ENCODE assay signal across 10 cellular contexts in genomic region chr14:75430526-75430925, GRCh38. TPM values are rescaled to one million over a fixed set of nuclear protein-coding genes. Genes with fewer than 3 reads are reported as not detected.
DNase-seq lines count a peak whose midpoint lies in the region; ATAC-seq and TF ChIP-seq lines count a peak whose summit lies in the region.
"Had no signal": no experiment of that assay in that cellular context is flagged by ENCODE, and none has a peak within 500 bp of the region (broad histone marks: within the 10 kb centered on the region; RNA-seq: fewer than 3 reads in every experiment).

No MANE protein-coding gene starts in this region.

- peak overlapping the region; percentile 8 for H3K9ac ChIP-seq in skeletal muscle satellite cell (ENCODE audit: low read depth, low read length)
- H3K9ac ChIP-seq: KMS-11 had no signal

- H3K9me3 ChIP-seq in hepatocyte (ENCODE audit: low read depth): no peaks in the 10 kb centered on the region
- H3K9me3 ChIP-seq in skeletal muscle satellite cell (replicated peaks; ENCODE audit: low read length): no peaks in the 10 kb centered on the region

- peak overlapping the region; percentile 87; the same call in 1 of the 2 replicates for H3K4me3 ChIP-seq in GM23338
- H3K4me3 ChIP-seq in astrocyte of the spinal cord (ENCODE audit: low read depth, low read length): peak overlapping the region; percentile 13
- H3K4me3 ChIP-seq in hepatocyte: no peak overlapping the region
- peak overlapping the region; percentile 56 for H3K4me3 ChIP-seq in skeletal muscle satellite cell (ENCODE audit: low read length)

- no peaks in the 10 kb centered on the region for H3K9me3 Mint-ChIP-seq in GM23338

- H3K36me3 Mint-ChIP-seq in GM23338 (ENCODE audit: low read depth): peaks cover 38% of the 10 kb centered on the region

- no peak overlapping the region for H2AFZ ChIP-seq in GM23338
- no peak overlapping the region for H2AFZ ChIP-seq in hepatocyte

- H3K27ac Mint-ChIP-seq in GM23338: peak overlapping the region; percentile 78; the same call in 1 of the 2 replicates

- no peak for TF ChIP-seq CTCF in GM23338 (conservative IDR thresholded peaks at IDR 0.05; ENCODE audit: low read depth in 2 of 2)
- no peak for TF ChIP-seq CTCF in astrocyte of the spinal cord (IDR thresholded peaks at IDR 0.05; ENCODE audit: low read depth, low read length)
- TF ChIP-seq CTCF in hepatocyte (IDR thresholded peaks at IDR 0.05; ENCODE audit: poor library complexity): no peak

- peaks cover 41% of the 10 kb centered on the region for H3K4me1 Mint-ChIP-seq in GM23338

- H3K27me3 ChIP-seq in GM23338 (ENCODE audit: insufficient read depth) (peaks cover 19% of the 10 kb centered on the region), hepatocyte (no peaks in the 10 kb centered on the region), skeletal muscle satellite cell (ENCODE audit: control insufficient read depth, insufficient read depth, low read length) (no peaks in the 10 kb centered on the region)

- in situ Hi-C loops in astrocyte of the spinal cord (cut with HindIII; ENCODE audit: low sequenced_read_pairs): no loop called here

- H3K9me2 ChIP-seq in GM23338 (ENCODE audit: insufficient read depth): no peaks in the 10 kb centered on the region
- H3K9me2 ChIP-seq in hepatocyte (replicated peaks; ENCODE audit: insufficient read depth): no peaks in the 10 kb centered on the region

- H3K4me1 ChIP-seq in GM23338 (ENCODE audit: insufficient read depth): peaks cover 25% of the 10 kb centered on the region
- peaks cover 53% of the 10 kb centered on the region for H3K4me1 ChIP-seq in hepatocyte (ENCODE audit: insufficient read depth)
- H3K4me1 ChIP-seq in skeletal muscle satellite cell (ENCODE audit: control insufficient read depth, insufficient read depth, low read length): peaks cover 41% of the 10 kb centered on the region

- no peak overlapping the region for H3K4me3 Mint-ChIP-seq in GM23338

- H3F3A ChIP-seq in GM23338 (replicated peaks; ENCODE audit: low read depth): no peaks in the 10 kb centered on the region; the same call in none of the 2 replicates

- H3K27ac ChIP-seq in GM23338 (ENCODE audit: low read depth) (no peak overlapping the region), hepatocyte (peak overlapping the region; percentile 45)
- H3K27ac ChIP-seq: KMS-11 had no signal

- H3K4me2 ChIP-seq in GM23338: peak overlapping the region; percentile 93
- H3K4me2 ChIP-seq in hepatocyte: peak overlapping the region; percentile 87
- peak overlapping the region; percentile 77 for H3K4me2 ChIP-seq in skeletal muscle satellite cell (ENCODE audit: low read length)
- H3K4me2 ChIP-seq: KMS-11 had no signal

- WGBS in hepatocyte (ENCODE audit: low lambda C conversion rate, missing lambda C conversion rate): 64% methylated on average over 10 of the region's 10 CpGs

- H3K79me2 ChIP-seq in GM23338 (replicated peaks; ENCODE audit: insufficient read depth): peaks cover 63% of the 10 kb centered on the region
- H3K79me2 ChIP-seq in hepatocyte: peaks cover 62% of the 10 kb centered on the region

- DNase-seq in GM23338 (ENCODE audit: low spot score) (no peak), astrocyte of the spinal cord (ENCODE audit: low read depth, low spot score) (no peak), hepatocyte (ENCODE audit: low spot score) (peak; percentile 53), pons (ENCODE audit: low spot score) (no peak), NCI-H748 treated with DMSO at 0.1 percent for 48 hours (lab: John Stamatoyannopoulos, UW) (no peak), GOT3 (lab: John Stamatoyannopoulos, UW) (no peak)

- H3K36me3 ChIP-seq in GM23338 (ENCODE audit: insufficient read depth) (peaks cover 6% of the 10 kb centered on the region), hepatocyte (replicated peaks; ENCODE audit: insufficient read depth, low read depth) (no peaks in the 10 kb centered on the region), skeletal muscle satellite cell (ENCODE audit: insufficient read depth, low read length) (peaks cover 31% of the 10 kb centered on the region)

- peaks cover 14% of the 10 kb centered on the region; the same call in 1 of the 2 replicates for H4K20me1 ChIP-seq in GM23338 (replicated peaks; ENCODE audit: insufficient read depth)
- H4K20me1 ChIP-seq in hepatocyte (ENCODE audit: insufficient read depth, poor library complexity, severe bottlenecking): peaks cover 51% of the 10 kb centered on the region

- no peak for ATAC-seq in GM23338
- ATAC-seq in GM18861 (IDR thresholded peaks at IDR 0.05; ENCODE audit: unreplicated experiment): no peak
- ATAC-seq: Panc1 had no signal

- H3K27me3 Mint-ChIP-seq in GM23338 (ENCODE audit: insufficient read depth, low read depth, poor library complexity): peaks cover 20% of the 10 kb centered on the region

TF ChIP-seq in GM23338, 12 proteins besides CTCF, POLR2A, EP300 and RAD21 (continues in another document):
- TF ChIP-seq CREB1 (CRISPR knock-in tag; IDR thresholded peaks at IDR 0.05; ENCODE audit: low read depth) (no peak), REST (IDR thresholded peaks at IDR 0.05; ENCODE audit: unreplicated experiment) (no peak), ETS1 (IDR thresholded peaks at IDR 0.05) (no peak), ZNF331 (CRISPR knock-in tag; IDR thresholded peaks at IDR 0.05; ENCODE audit: low read depth) (no peak), EZH2phosphoT487 (IDR thresholded peaks at IDR 0.05; ENCODE audit: unreplicated experiment) (no peak), EZH2 (IDR thresholded peaks at IDR 0.05; ENCODE audit: low read depth, unreplicated experiment) (no peak), NANOG (IDR thresholded peaks at IDR 0.05; ENCODE audit: borderline replicate concordance) (no peak), STAT1 (IDR thresholded peaks at IDR 0.05; ENCODE audit: unreplicated experiment) (no peak), ZNF114 (CRISPR knock-in tag; IDR thresholded peaks at IDR 0.05) (no peak)

RNA-seq across cellular contexts. Expression of gene JDP2, which starts 2.7 kb away (rescaled TPM):
- 38.9 and 46.4 TPM in 2 replicates for total RNA-seq in GM23338 (2014; rRNA removed; shearing (Covaris generic))
- 12.5 and 13.3 TPM in 2 replicates for polyA plus RNA-seq in GM23338 (2016; fragmentation: Nextera tagmentation; extraction: Ambion mirVana)
- total RNA-seq in hepatocyte: 68.9 and 89.0 TPM in 2 replicates
- 79.9 and 85.4 TPM in 2 replicates for polyA plus RNA-seq in hepatocyte
- total RNA-seq in skeletal muscle satellite cell (2012; rRNA removed): 37.1 and 43.1 TPM in 2 replicates
